In the genomic region with DNA sequence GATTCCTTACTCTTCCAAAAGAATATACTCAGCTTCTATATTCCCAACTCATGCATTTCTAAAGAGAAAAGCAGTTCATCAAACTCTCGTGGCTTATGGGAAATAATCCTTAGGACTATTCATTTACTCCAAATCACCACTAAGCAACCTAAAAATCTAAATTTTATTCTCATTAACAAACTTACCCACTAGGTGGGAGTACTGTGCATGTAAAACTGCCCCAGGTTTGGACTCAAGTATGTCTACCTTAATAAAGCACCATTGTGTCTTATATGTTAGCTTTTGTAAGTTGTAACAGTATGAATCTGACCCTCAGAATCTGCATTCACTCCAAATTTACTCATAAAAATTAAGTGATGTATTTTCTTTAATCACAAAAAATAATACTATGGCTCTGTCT, we compare ENCODE assay signal across 9 cellular contexts. TPM values are rescaled to one million over a fixed set of nuclear protein-coding genes. Genes with fewer than 3 reads are reported as not detected.
A peak's percentile ranks its signal among the peaks of the same experiment; 100 is the strongest.
DNase-seq lines count a peak whose midpoint lies in the region; ATAC-seq and TF ChIP-seq lines count a peak whose summit lies in the region.
"Had no signal": no experiment of that assay in that cellular context is flagged by ENCODE, and none has a peak within 500 bp of the region (broad histone marks: within the 10 kb centered on the region; RNA-seq: fewer than 3 reads in every experiment).

No MANE protein-coding gene starts in this region.

- H3K27me3 ChIP-seq in OCI-LY3 (ENCODE audit: low read depth, low read length) = no peaks in the 10 kb centered on the region
- H3K27me3 ChIP-seq: Peyer's patch had no signal

- H3K4me3 Mint-ChIP-seq in T-cell (no peak overlapping the region), immature natural killer cell (no peak overlapping the region)
- no peak overlapping the region for H3K4me3 Mint-ChIP-seq in stimulated activated naive CD8-positive, alpha-beta T cell treated with anti-CD3 and anti-CD28 coated beads, Interleukin-15, amount 100 ng/mL, for 72 hours

- no peak overlapping the region for H2AFZ ChIP-seq in OCI-LY3 (ENCODE audit: low read depth, low read length)

- POLR2A ChIA-PET in T-cell (lab: Charles Lee) = no interaction called here

- H3K9me3 Mint-ChIP-seq in T-cell (peaks cover 3 to 7% (median 5%) of the 10 kb centered on the region in 3 donors), immature natural killer cell (peaks cover 0 to 7% (median 4%) of the 10 kb centered on the region in 6 donors)
- peaks cover 0 to 6% of the 10 kb centered on the region in 2 donors for H3K9me3 Mint-ChIP-seq in stimulated activated naive CD8-positive, alpha-beta T cell treated with anti-CD3 and anti-CD28 coated beads, Interleukin-15, amount 100 ng/mL, for 72 hours

- H3K27ac Mint-ChIP-seq in T-cell = no peak overlapping the region
- H3K27ac Mint-ChIP-seq in stimulated activated naive CD8-positive, alpha-beta T cell treated with anti-CD3 and anti-CD28 coated beads, Interleukin-15, amount 100 ng/mL, for 72 hours = no peak overlapping the region
- no peak overlapping the region for H3K27ac Mint-ChIP-seq in immature natural killer cell

- no peaks in the 10 kb centered on the region; the same call in 1 of the 2 replicates for H3K79me2 ChIP-seq in OCI-LY3 (ENCODE audit: low read length)

- H3K9ac ChIP-seq in OCI-LY3 (ENCODE audit: low read length) = no peak overlapping the region

- peak; percentile 44 for TF ChIP-seq CTCF in OCI-LY3 (IDR thresholded peaks at IDR 0.05; ENCODE audit: low read depth, low read length)

- H3K27ac ChIP-seq in OCI-LY3 (ENCODE audit: low read length) = no peak overlapping the region
- H3K27ac ChIP-seq: Peyer's patch had no signal

- no peaks in the 10 kb centered on the region for H3K4me1 ChIP-seq in OCI-LY3 (ENCODE audit: low read length)
- H3K4me1 ChIP-seq: Peyer's patch had no signal

- peaks cover 59% of the 10 kb centered on the region for H3K36me3 ChIP-seq in OCI-LY3 (replicated peaks; ENCODE audit: low read depth, low read length)

- CTCF ChIA-PET in T-cell (lab: Charles Lee) = no interaction called here

- DNase-seq in ACHN (peak; percentile 66), fibroblast of gingiva (ENCODE audit: low read depth) (peak; percentile 14), T-cell (no peak), immature natural killer cell (no peak)
- DNase-seq in stimulated activated naive CD8-positive, alpha-beta T cell treated with anti-CD3 and anti-CD28 coated beads, Interleukin-15, amount 100 ng/mL, for 72 hours = no peak
- DNase-seq in activated CD4-positive, alpha-beta T cell treated with anti-CD3 and anti-CD28 coated beads for 4 hours = no peak
- DNase-seq: Peyer's patch had no signal

- H3K27me3 Mint-ChIP-seq in T-cell (no peaks in the 10 kb centered on the region), immature natural killer cell (ENCODE audit: low read depth in 3 of 3) (peaks cover 0 to 2% (median 0%) of the 10 kb centered on the region in 3 donors)
- H3K27me3 Mint-ChIP-seq in stimulated activated naive CD8-positive, alpha-beta T cell treated with anti-CD3 and anti-CD28 coated beads, Interleukin-15, amount 100 ng/mL, for 72 hours = no peaks in the 10 kb centered on the region

- H3K9me3 ChIP-seq in OCI-LY3 (ENCODE audit: insufficient read depth, low read length) = no peaks in the 10 kb centered on the region

- ATAC-seq in GM18909 (IDR thresholded peaks at IDR 0.05; ENCODE audit: poor library complexity, unreplicated experiment) (peak; percentile 61), T-cell (replicated peaks in 1 of 4) (no peak)
- no peak for ATAC-seq in stimulated activated naive CD8-positive, alpha-beta T cell treated with anti-CD3 and anti-CD28 coated beads, Interleukin-15, amount 100 ng/mL, for 72 hours

- H3K4me1 Mint-ChIP-seq in T-cell (no peaks in the 10 kb centered on the region), immature natural killer cell (no peaks in the 10 kb centered on the region)
- H3K4me1 Mint-ChIP-seq in stimulated activated naive CD8-positive, alpha-beta T cell treated with anti-CD3 and anti-CD28 coated beads, Interleukin-15, amount 100 ng/mL, for 72 hours = no peaks in the 10 kb centered on the region

- peaks cover 57% of the 10 kb centered on the region for H3K36me3 Mint-ChIP-seq in T-cell
- peaks cover 23 to 39% (median 32%) of the 10 kb centered on the region in 3 donors for H3K36me3 Mint-ChIP-seq in immature natural killer cell

- no peaks in the 10 kb centered on the region for H4K20me1 ChIP-seq in OCI-LY3 (ENCODE audit: insufficient read depth, low read length)

- H3K4me3 ChIP-seq in OCI-LY3 (ENCODE audit: low read length) = no peak overlapping the region
- H3K4me3 ChIP-seq: Peyer's patch had no signal

- no peak overlapping the region for H3K4me2 ChIP-seq in OCI-LY3 (ENCODE audit: low read length)

- in situ Hi-C loops in ACHN (cut with HindIII; ENCODE audit: low pct_ligation_motif_present, low pct_unique_long_range_greater_than_20kb, low sequenced_read_pairs) = no loop called here

RNA-seq across cellular contexts. Expression of a gene that starts 25.3 kb away (rescaled TPM):
- 10 to 100 TPM; 13.7 to 18.5 (median 16.5) TPM for total RNA-seq in T-cell
- 10 to 100 TPM; 13.5 to 13.9 (median 13.8) TPM for polyA plus RNA-seq in immature natural killer cell

Comparison
In these comparisons a context has a peak if more than half of its experiments do, and no peak if none do; other contexts are left out.
1. DNase-seq: peak in ACHN (single experiment) and fibroblast of gingiva (single experiment); none in T-cell (0 of 34), stimulated activated naive CD8-positive, alpha-beta T cell treated with anti-CD3 and anti-CD28 coated beads, Interleukin-15, amount 100 ng/mL, for 72 hours (0 of 2), activated CD4-positive, alpha-beta T cell treated with anti-CD3 and anti-CD28 coated beads for 4 hours (0 of 2) and immature natural killer cell (0 of 3).